ENCODE assay signal across 8 cellular contexts in genomic region chr11:61602775-61603569, GRCh38. TPM values are rescaled to one million over a fixed set of nuclear protein-coding genes. Genes with fewer than 3 reads are reported as not detected.
DNase-seq lines count a peak whose midpoint lies in the region; ATAC-seq and TF ChIP-seq lines count a peak whose summit lies in the region.

No MANE protein-coding gene starts in this region.

- no peak overlapping the region for H3K4me3 ChIP-seq in Peyer's patch
- no peak overlapping the region for H3K4me3 ChIP-seq in fibroblast of villous mesenchyme (ENCODE audit: low read depth, low read length)
- no peak overlapping the region for H3K4me3 ChIP-seq in gastrocnemius medialis

- H3K36me3 ChIP-seq in Peyer's patch, result no peaks in the 10 kb centered on the region
- H3K36me3 ChIP-seq in gastrocnemius medialis, result no peaks in the 10 kb centered on the region

- DNase-seq in ELF-1 (ENCODE audit: low read depth, low spot score) (peak; percentile 41), Peyer's patch (peak in 2 of 3 donors; percentile 81 to 83), fibroblast of villous mesenchyme (ENCODE audit: low read depth) (peak; percentile 98), gastrocnemius medialis (peak; percentile 69 to 74), NOMO-1 treated with DMSO at 0.1 percent for 48 hours (lab: John Stamatoyannopoulos, UW; ENCODE audit: unreplicated experiment) (no peak), DMS153 treated with DMSO at 0.1 percent for 48 hours (lab: John Stamatoyannopoulos, UW; ENCODE audit: unreplicated experiment) (no peak)
- DNase-seq in stimulated activated naive CD4-positive, alpha-beta T cell treated with Interleukin-2 at 50 U/mL for 16 hours (lab: John Stamatoyannopoulos, UW), result no peak

- ATAC-seq in gastrocnemius medialis (peak; percentile 80 to 88), GM21717 (IDR thresholded peaks at IDR 0.05; ENCODE audit: unreplicated experiment) (no peak)

- intact Hi-C loops in gastrocnemius medialis (cut with DNase I; ENCODE audit: low total_unique reads), result no loop called here

- TF ChIP-seq CTCF in Peyer's patch (IDR thresholded peaks at IDR 0.05) (no peak), fibroblast of villous mesenchyme (IDR thresholded peaks at IDR 0.05; ENCODE audit: insufficient read depth, low read depth, low read length) (no peak), gastrocnemius medialis (IDR thresholded peaks at IDR 0.05 in 4 of 5, conservative IDR thresholded peaks at IDR 0.05 in 1 of 5) (no peak)

- H3K9me3 ChIP-seq in Peyer's patch (no peaks in the 10 kb centered on the region), gastrocnemius medialis (no peaks in the 10 kb centered on the region)

- TF ChIP-seq POLR2A in Peyer's patch (IDR thresholded peaks at IDR 0.05), result no peak
- no peak for TF ChIP-seq POLR2A in gastrocnemius medialis (IDR thresholded peaks at IDR 0.05)

- H3K27ac ChIP-seq in Peyer's patch (peak overlapping the region in 3 of 4 donors; percentile 40 to 71 (median 63)), gastrocnemius medialis (peak overlapping the region in 2 of 4 donors; percentile 39 to 47)

- in situ Hi-C loops in gastrocnemius medialis (cut with MboI; ENCODE audit: low sequenced_read_pairs in 4 of 4), result no loop called here

- H3K27me3 ChIP-seq in Peyer's patch (no peaks in the 10 kb centered on the region), gastrocnemius medialis (no peaks in the 10 kb centered on the region)

- H3K4me1 ChIP-seq in Peyer's patch (peaks cover 0 to 10% (median 0%) of the 10 kb centered on the region in 4 donors), gastrocnemius medialis (peaks cover 8 to 9% of the 10 kb centered on the region in 2 donors)

RNA-seq across cellular contexts. Expression of gene SYT7, which starts 22.1 kb away (rescaled TPM):
- total RNA-seq in Peyer's patch (10 to 100 TPM in 3 of 4 donors, 1 to 10 TPM in 1; 5.8 to 18.2 (median 12.2) TPM), fibroblast of villous mesenchyme (0.43 and 2.6 TPM in 2 replicates), gastrocnemius medialis (1 to 10 TPM in 2 of 4 donors, under 1 TPM in 2; 0.68 to 4.9 (median 1.4) TPM)

Comparison
In these comparisons a context has a peak if more than half of its experiments do, and no peak if none do; other contexts are left out.
1. DNase-seq: peak in ELF-1 (single experiment), Peyer's patch (2 of 3), fibroblast of villous mesenchyme (single experiment) and gastrocnemius medialis (2 of 2); none in stimulated activated naive CD4-positive, alpha-beta T cell treated with Interleukin-2 at 50 U/mL for 16 hours (single experiment), NOMO-1 treated with DMSO at 0.1 percent for 48 hours (single experiment) and DMS153 treated with DMSO at 0.1 percent for 48 hours (single experiment).